Comparison of ENCODE assay signal across 8 cellular contexts in the genomic region with DNA sequence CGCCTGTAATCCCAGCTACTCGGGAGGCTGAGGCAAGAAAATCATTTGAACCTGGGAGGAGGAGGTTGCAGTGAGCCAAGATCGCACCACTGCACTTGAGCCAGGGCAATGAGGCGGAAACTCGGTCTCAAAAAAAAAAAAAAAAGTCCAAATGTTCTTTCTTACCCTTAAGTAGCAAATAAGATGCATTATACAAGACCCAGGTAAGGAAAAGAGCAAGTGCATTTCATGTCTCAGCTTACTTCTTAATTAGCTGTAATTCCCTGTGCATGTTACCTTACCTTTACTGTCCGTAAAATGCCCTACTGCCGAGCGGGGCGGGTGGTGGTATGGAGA. TPM values are rescaled to one million over a fixed set of nuclear protein-coding genes. Genes with fewer than 3 reads are reported as not detected.
DNase-seq lines count a peak whose midpoint lies in the region; ATAC-seq and TF ChIP-seq lines count a peak whose summit lies in the region.

No MANE protein-coding gene starts in this region.

- H3K4me3 Mint-ChIP-seq in chondrocyte (ENCODE audit: unreplicated experiment), result peak overlapping the region; percentile 96
- H3K4me3 Mint-ChIP-seq in naive thymus-derived CD4-positive, alpha-beta T cell, result peak overlapping the region; percentile 90 to 98 (median 95)

- H3K27me3 Mint-ChIP-seq in chondrocyte (ENCODE audit: low read depth), result no peaks in the 10 kb centered on the region
- no peaks in the 10 kb centered on the region for H3K27me3 Mint-ChIP-seq in naive thymus-derived CD4-positive, alpha-beta T cell

- intact Hi-C loops in IMR-90 (cut with micrococcal nuclease), result no loop called here
- intact Hi-C loops in naive thymus-derived CD4-positive, alpha-beta T cell (cut with micrococcal nuclease), result loop anchor here (1.0 to 5.0 kb wide), 4 partner anchors 35 to 367 kb away; partner anchors contain the start of genes ZNF675 (in 1 of the 2), ZNF726 (in 1 of the 2) and ZNF91 (in 1 of the 2)

- H3K9me3 Mint-ChIP-seq in chondrocyte (ENCODE audit: low read depth), result no peaks in the 10 kb centered on the region
- H3K9me3 Mint-ChIP-seq in naive thymus-derived CD4-positive, alpha-beta T cell, result peaks cover 0 to 18% (median 0%) of the 10 kb centered on the region in 11 donors

- H4K20me1 ChIP-seq in IMR-90 (ENCODE audit: insufficient read depth, low read length) (no peaks in the 10 kb centered on the region), MM.1S (ENCODE audit: insufficient read depth, low read length) (no peaks in the 10 kb centered on the region)

- H3K4me1 ChIP-seq in ACC112 (ENCODE audit: control insufficient read depth, insufficient read depth, low read length, unreplicated experiment), result no peaks in the 10 kb centered on the region
- H3K4me1 ChIP-seq in IMR-90 (ENCODE audit: control insufficient read depth, insufficient read depth, low read length), result no peaks in the 10 kb centered on the region
- peaks cover 0 to 7% of the 10 kb centered on the region in 2 donors for H3K4me1 ChIP-seq in naive thymus-derived CD4-positive, alpha-beta T cell (ENCODE audit: control insufficient read depth in 2 of 2, insufficient read depth in 2 of 2, low read length in 2 of 2)
- H3K4me1 ChIP-seq in MM.1S (ENCODE audit: low read length), result peaks cover 5% of the 10 kb centered on the region

- no peak overlapping the region for H3K4ac ChIP-seq in IMR-90 (ENCODE audit: low read depth, low read length)

- no peaks in the 10 kb centered on the region for H3K9me1 ChIP-seq in IMR-90 (ENCODE audit: insufficient read depth, low read length)

- peaks cover 20% of the 10 kb centered on the region for H3K4me1 Mint-ChIP-seq in chondrocyte (ENCODE audit: low read depth)
- peaks cover 16 to 62% (median 43%) of the 10 kb centered on the region in 7 donors for H3K4me1 Mint-ChIP-seq in naive thymus-derived CD4-positive, alpha-beta T cell

- H2AK9ac ChIP-seq in IMR-90 (replicated peaks; ENCODE audit: low read depth, low read length, poor library complexity), result no peak overlapping the region

- H3K9me2 ChIP-seq in MM.1S (replicated peaks; ENCODE audit: insufficient read depth, low read length), result no peaks in the 10 kb centered on the region

- no peaks in the 10 kb centered on the region for H3K27me3 ChIP-seq in ACC112 (ENCODE audit: insufficient read depth, low read length)
- no peaks in the 10 kb centered on the region for H3K27me3 ChIP-seq in IMR-90 (ENCODE audit: control insufficient read depth, insufficient read depth, low read length)
- no peaks in the 10 kb centered on the region for H3K27me3 ChIP-seq in naive thymus-derived CD4-positive, alpha-beta T cell (ENCODE audit: control insufficient read depth in 2 of 2, insufficient read depth in 2 of 2, low read length in 2 of 2)
- no peaks in the 10 kb centered on the region for H3K27me3 ChIP-seq in MM.1S (replicated peaks; ENCODE audit: insufficient read depth, low read length)

- no peak overlapping the region for H3K23ac ChIP-seq in IMR-90 (ENCODE audit: low read depth, low read length)

- ATAC-seq in IMR-90 (ENCODE audit: low read depth), result no peak
- no peak for ATAC-seq in naive thymus-derived CD4-positive, alpha-beta T cell

- no peaks in the 10 kb centered on the region for H3K9me3 ChIP-seq in IMR-90 (ENCODE audit: control insufficient read depth, insufficient read depth, low read length)
- no peaks in the 10 kb centered on the region for H3K9me3 ChIP-seq in naive thymus-derived CD4-positive, alpha-beta T cell (ENCODE audit: control insufficient read depth in 2 of 3, low read length in 3 of 3)
- H3K9me3 ChIP-seq in MM.1S (replicated peaks; ENCODE audit: insufficient read depth, low read length), result no peaks in the 10 kb centered on the region

- H2BK5ac ChIP-seq in IMR-90 (ENCODE audit: low read depth, low read length, poor library complexity, severe bottlenecking), result no peak overlapping the region

- no peak overlapping the region for H2BK120ac ChIP-seq in IMR-90 (ENCODE audit: low read depth, low read length)

- H3K27ac ChIP-seq in ACC112 (ENCODE audit: low read depth, low read length), result no peak overlapping the region
- H3K27ac ChIP-seq in IMR-90 (ENCODE audit: insufficient read depth, low read length), result no peak overlapping the region
- peak overlapping the region; percentile 75 for H3K27ac ChIP-seq in naive thymus-derived CD4-positive, alpha-beta T cell (ENCODE audit: low read depth, low read length)
- H3K27ac ChIP-seq in MM.1S (ENCODE audit: low read length), result no peak overlapping the region

- peaks cover 6% of the 10 kb centered on the region for H3K79me2 ChIP-seq in ACC112 (ENCODE audit: control insufficient read depth, insufficient read depth, low read length, unreplicated experiment)
- H3K79me2 ChIP-seq in MM.1S (ENCODE audit: low read length), result no peaks in the 10 kb centered on the region

- dilution Hi-C loops in IMR-90 (cut with HindIII; ENCODE audit: low sequenced_read_pairs, unreplicated experiment), result no loop called here

- no peak overlapping the region for H2BK20ac ChIP-seq in IMR-90 (ENCODE audit: low read depth, low read length)

- no peak overlapping the region for H3K14ac ChIP-seq in IMR-90 (replicated peaks; ENCODE audit: low read depth, low read length)

- no peak overlapping the region for H3K56ac ChIP-seq in IMR-90 (ENCODE audit: extremely low read depth, insufficient read depth, low read length)

- no peaks in the 10 kb centered on the region for H3K36me3 ChIP-seq in ACC112 (ENCODE audit: insufficient read depth, low read length)
- H3K36me3 ChIP-seq in IMR-90 (ENCODE audit: control insufficient read depth, insufficient read depth, low read length), result no peaks in the 10 kb centered on the region
- H3K36me3 ChIP-seq in naive thymus-derived CD4-positive, alpha-beta T cell (ENCODE audit: control insufficient read depth in 2 of 3, insufficient read depth in 3 of 3, low read length in 3 of 3), result peaks cover 0 to 10% (median 0%) of the 10 kb centered on the region in 3 experiments
- no peaks in the 10 kb centered on the region for H3K36me3 ChIP-seq in MM.1S (replicated peaks; ENCODE audit: insufficient read depth, low read length)

- H4K91ac ChIP-seq in IMR-90 (ENCODE audit: insufficient read depth, low read depth, low read length), result no peak overlapping the region

- H3K9ac ChIP-seq in IMR-90 (ENCODE audit: low read depth, low read length), result no peak overlapping the region
- H3K9ac ChIP-seq in MM.1S (ENCODE audit: low read length), result no peak overlapping the region

- H4K5ac ChIP-seq in IMR-90 (ENCODE audit: low read depth, low read length), result no peak overlapping the region

- TF ChIP-seq POLR2A in IMR-90 (IDR thresholded peaks at IDR 0.05; ENCODE audit: low read depth, low read length), result no peak

- TF ChIP-seq RAD21 in IMR-90 (IDR thresholded peaks at IDR 0.05; ENCODE audit: low read length), result no peak

- no peak overlapping the region for H2AK5ac ChIP-seq in IMR-90 (ENCODE audit: low read depth, low read length)

- in situ Hi-C loops in IMR-90 (cut with MboI; ENCODE audit: low sequenced_read_pairs), result no loop called here

- H3F3A ChIP-seq in MM.1S (ENCODE audit: insufficient read depth, low read length), result peaks cover 5% of the 10 kb centered on the region; the same call in 1 of the 2 replicates

- H3K27ac Mint-ChIP-seq in chondrocyte (ENCODE audit: unreplicated experiment), result peak overlapping the region; percentile 93
- H3K27ac Mint-ChIP-seq in naive thymus-derived CD4-positive, alpha-beta T cell, result peak overlapping the region; percentile 75 to 93 (median 89)

- no peaks in the 10 kb centered on the region for H3K79me1 ChIP-seq in IMR-90 (ENCODE audit: low read depth in 1 of 2, low read length in 2 of 2)

- TF ChIP-seq CTCF in IMR-90 (conservative IDR thresholded peaks at IDR 0.05; ENCODE audit: low read depth, low read length) (no peak), chondrocyte (IDR thresholded peaks at IDR 0.05) (no peak), MM.1S (IDR thresholded peaks at IDR 0.05; ENCODE audit: low read length) (no peak)

- no peak overlapping the region for H2BK15ac ChIP-seq in IMR-90 (ENCODE audit: low read depth, low read length)

- peak overlapping the region; percentile 82 for H3K4me3 ChIP-seq in ACC112 (ENCODE audit: low read depth, low read length)
- peak overlapping the region; percentile 74; the same call in 1 of the 2 replicates for H3K4me3 ChIP-seq in IMR-90 (ENCODE audit: insufficient read depth, low read depth, low read length)
- H3K4me3 ChIP-seq in naive thymus-derived CD4-positive, alpha-beta T cell (ENCODE audit: low read length), result peak overlapping the region; percentile 91
- no peak overlapping the region for H3K4me3 ChIP-seq in MM.1S (ENCODE audit: low read length)

- no TSS peak for BruUV-seq in IMR-90 (replicated peaks; lab: Mats Ljungman, UMichigan)

- 47% methylated on average over 3 of the region's 9 CpGs; no CpG with 5 or more reads in 1 of the 2 experiments for WGBS in IMR-90 (ENCODE audit: extremely low coverage in 2 of 2, insufficient read length in 1 of 2), 2 experiments

- H3K4me2 ChIP-seq in IMR-90 (ENCODE audit: low read depth, low read length) (peak overlapping the region; percentile 72), MM.1S (ENCODE audit: low read depth, low read length) (no peak overlapping the region)

- no peak overlapping the region for H2AFZ ChIP-seq in ACC112 (ENCODE audit: low read length, unreplicated experiment)
- H2AFZ ChIP-seq in IMR-90 (replicated peaks; ENCODE audit: low read length, poor library complexity), result peak overlapping the region; percentile 93
- no peak overlapping the region for H2AFZ ChIP-seq in MM.1S (ENCODE audit: low read length)

- CTCF ChIA-PET in IMR-90 (lab: Yijun Ruan, JAX), result interaction anchor here (0.6 kb wide), 1 partner anchor 1101 kb away, joined by 4 read pairs; no protein-coding TSS in a partner anchor
- CTCF ChIA-PET in naive thymus-derived CD4-positive, alpha-beta T cell (lab: Charles Lee), result interaction anchor here (0.7 kb wide), 1 partner anchor 39 kb away, joined by 3 read pairs; no protein-coding TSS in a partner anchor

- no peak overlapping the region for H4K8ac ChIP-seq in IMR-90 (ENCODE audit: low read depth in 2 of 2, low read length in 2 of 2)

- no peak for DNase-seq in IMR-90
- no peak for DNase-seq in chondrocyte (ENCODE audit: low spot score)
- no peak for DNase-seq in naive thymus-derived CD4-positive, alpha-beta T cell
- DNase-seq in ecto neural progenitor cell (ENCODE audit: low spot score), result no peak
- DNase-seq in MM.1S, result no peak
- no peak for DNase-seq in NCI-H146 treated with DMSO at 0.1 percent for 48 hours (lab: John Stamatoyannopoulos, UW; ENCODE audit: unreplicated experiment)
- DNase-seq in AG08396 (ENCODE audit: low spot score), result no peak

- no peak overlapping the region for H3K18ac ChIP-seq in IMR-90 (ENCODE audit: low read depth, low read length)

- H3K36me3 Mint-ChIP-seq in chondrocyte (ENCODE audit: low read depth), result peaks cover 2% of the 10 kb centered on the region
- H3K36me3 Mint-ChIP-seq in naive thymus-derived CD4-positive, alpha-beta T cell, result peaks cover 0 to 21% (median 4%) of the 10 kb centered on the region in 5 donors

- POLR2A ChIA-PET in IMR-90 (lab: Charles Lee; ENCODE audit: unreplicated experiment), result no interaction called here
- POLR2A ChIA-PET in naive thymus-derived CD4-positive, alpha-beta T cell (lab: Charles Lee), result interaction anchor here (0.5 to 2.2 kb wide), 5 partner anchors 37 to 1916 kb away, joined by 3 to 17 read pairs (median 4); partner anchors contain the start of genes ZNF675 and ZNF91

RNA-seq across cellular contexts. Expression of gene ZNF681, which starts 3.8 kb away (rescaled TPM):
- total RNA-seq in IMR-90 (2012; rRNA removed) (0.54 and 0.83 TPM in 2 replicates), chondrocyte (1.1 to 2.5 TPM (median 1.4 TPM) in 3 replicates)
- polyA plus RNA-seq in IMR-90 (2012; rRNA removed), result 0.10 and 0.15 TPM in 2 replicates
- 0.02 TPM in 2 replicates for polyA plus RNA-seq in IMR-90 (2012; cell fraction: cytosol; rRNA removed)
- polyA plus RNA-seq in IMR-90 (2012; cell fraction: nucleus; rRNA removed; ENCODE audit: low replicate concordance), result 0.04 and 0.30 TPM in 2 replicates
- total RNA-seq in naive thymus-derived CD4-positive, alpha-beta T cell, result 10 to 100 TPM in 1 of 5 experiments, 1 to 10 TPM in 4; 1.8 to 12.9 (median 4.4) TPM
- 1 to 10 TPM; 2.6 to 5.7 TPM for polyA plus RNA-seq in naive thymus-derived CD4-positive, alpha-beta T cell
